ENCODE assay signal across 6 cellular contexts in the genomic region with DNA sequence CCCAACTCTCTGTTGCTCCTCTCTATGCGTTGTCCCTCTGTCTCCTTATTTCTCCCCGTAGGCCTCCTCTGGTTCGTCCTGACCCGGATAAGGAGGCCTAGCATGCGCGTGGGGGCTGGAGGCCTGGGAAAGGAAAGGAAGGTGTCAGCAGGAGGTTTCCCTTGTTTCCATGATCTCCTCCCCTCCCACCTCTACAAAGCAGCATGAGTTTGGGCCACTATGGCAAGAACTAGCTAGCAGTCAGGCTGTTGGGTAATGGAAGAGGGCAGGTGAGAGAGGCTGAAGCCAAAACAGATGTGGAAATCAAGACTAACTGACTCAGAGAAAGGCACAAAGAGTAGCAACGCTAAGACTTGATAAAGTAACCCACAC. TPM values are rescaled to one million over a fixed set of nuclear protein-coding genes. Genes with fewer than 3 reads are reported as not detected.
DNase-seq lines count a peak whose midpoint lies in the region; ATAC-seq lines count a peak whose summit lies in the region.

No MANE protein-coding gene starts in this region.

- CTCF ChIA-PET in CD8-positive, alpha-beta memory T cell (lab: Charles Lee), result interaction anchor here (0.9 to 2.2 kb wide), 2 partner anchors 47 to 123 kb away, joined by 3 to 6 read pairs; no protein-coding TSS in a partner anchor

- intact Hi-C loops in activated T-helper 1 cell treated with anti-CD3 and anti-CD28 coated beads, Interleukin-12 subunit alpha, Interleukin-12 subunit beta, Interleukin-2, Interleukin-4 antibody, amounts not matched to agents 30 ng/mL and 10 ng/mL and 1 ng/mL, durations not matched to agents 14 hours and 24 hours and 36 hours (cut with micrococcal nuclease), result loop anchor here (2.0 kb wide), 1 partner anchor 76 kb away; the partner anchor contains the start of gene GABPB2

- no peaks in the 10 kb centered on the region for H3K36me3 ChIP-seq in CD8-positive, alpha-beta memory T cell (ENCODE audit: insufficient read depth, low read length)

- peak overlapping the region; percentile 85 to 97 (median 96) for H3K4me3 Mint-ChIP-seq in CD8-positive, alpha-beta memory T cell
- peak overlapping the region; percentile 97 for H3K4me3 Mint-ChIP-seq in activated T-helper 1 cell treated with anti-CD3 and anti-CD28 coated beads, Interleukin-12 subunit alpha, Interleukin-12 subunit beta, Interleukin-2, Interleukin-4 antibody, amounts not matched to agents 30 ng/mL and 10 ng/mL and 1 ng/mL, durations not matched to agents 14 hours and 24 hours and 36 hours
- H3K4me3 Mint-ChIP-seq in memory B cell, result peak overlapping the region; percentile 89

- H3K27me3 ChIP-seq in CD8-positive, alpha-beta memory T cell (ENCODE audit: insufficient read depth, low read length, poor library complexity, severe bottlenecking), result no peaks in the 10 kb centered on the region

- no peaks in the 10 kb centered on the region for H3K27me3 Mint-ChIP-seq in CD8-positive, alpha-beta memory T cell
- H3K27me3 Mint-ChIP-seq in activated T-helper 1 cell treated with anti-CD3 and anti-CD28 coated beads, Interleukin-12 subunit alpha, Interleukin-12 subunit beta, Interleukin-2, Interleukin-4 antibody, amounts not matched to agents 30 ng/mL and 10 ng/mL and 1 ng/mL, durations not matched to agents 14 hours and 24 hours and 36 hours (ENCODE audit: insufficient read depth), result peaks cover 20% of the 10 kb centered on the region
- peaks cover 6% of the 10 kb centered on the region for H3K27me3 Mint-ChIP-seq in memory B cell

- H3K4me1 Mint-ChIP-seq in CD8-positive, alpha-beta memory T cell, result peaks cover 10 to 24% (median 18%) of the 10 kb centered on the region in 3 donors
- H3K4me1 Mint-ChIP-seq in activated T-helper 1 cell treated with anti-CD3 and anti-CD28 coated beads, Interleukin-12 subunit alpha, Interleukin-12 subunit beta, Interleukin-2, Interleukin-4 antibody, amounts not matched to agents 30 ng/mL and 10 ng/mL and 1 ng/mL, durations not matched to agents 14 hours and 24 hours and 36 hours (ENCODE audit: low read depth), result peaks cover 22% of the 10 kb centered on the region
- H3K4me1 Mint-ChIP-seq in memory B cell, result peaks cover 18% of the 10 kb centered on the region

- peak overlapping the region in 7 of 8 donors; percentile 55 to 97 (median 89) for H3K27ac Mint-ChIP-seq in CD8-positive, alpha-beta memory T cell
- peak overlapping the region; percentile 53 for H3K27ac Mint-ChIP-seq in activated T-helper 1 cell treated with anti-CD3 and anti-CD28 coated beads, Interleukin-12 subunit alpha, Interleukin-12 subunit beta, Interleukin-2, Interleukin-4 antibody, amounts not matched to agents 30 ng/mL and 10 ng/mL and 1 ng/mL, durations not matched to agents 14 hours and 24 hours and 36 hours
- no peak overlapping the region for H3K27ac Mint-ChIP-seq in memory B cell

- H3K27ac ChIP-seq in CD8-positive, alpha-beta memory T cell (ENCODE audit: low read depth, low read length), result peak overlapping the region; percentile 24

- no peaks in the 10 kb centered on the region for H3K9me3 ChIP-seq in CD8-positive, alpha-beta memory T cell (ENCODE audit: low read length)

- no peak for DNase-seq in CD8-positive, alpha-beta memory T cell
- DNase-seq in activated T-helper 1 cell treated with anti-CD3 and anti-CD28 coated beads, Interleukin-12 subunit alpha, Interleukin-12 subunit beta, Interleukin-2, Interleukin-4 antibody, amounts not matched to agents 30 ng/mL and 10 ng/mL and 1 ng/mL, durations not matched to agents 14 hours and 24 hours and 36 hours (ENCODE audit: low spot score), result no peak
- DNase-seq in memory B cell (ENCODE audit: low spot score in 2 of 2) (no peak), NCI-H510A (lab: John Stamatoyannopoulos, UW) (no peak), NCI-H2029 (lab: John Stamatoyannopoulos, UW) (no peak)

- H3K4me3 ChIP-seq in CD8-positive, alpha-beta memory T cell (ENCODE audit: low read length), result peak overlapping the region; percentile 92

- ATAC-seq in memory B cell (ENCODE audit: low read depth) (peak; percentile 1), HG03354 (IDR thresholded peaks at IDR 0.05; ENCODE audit: poor library complexity, severe bottlenecking, unreplicated experiment) (no peak)

- peaks cover 18% of the 10 kb centered on the region for H3K4me1 ChIP-seq in CD8-positive, alpha-beta memory T cell (ENCODE audit: insufficient read depth, low read length)

- no peaks in the 10 kb centered on the region for H3K9me3 Mint-ChIP-seq in CD8-positive, alpha-beta memory T cell
- no peaks in the 10 kb centered on the region for H3K9me3 Mint-ChIP-seq in activated T-helper 1 cell treated with anti-CD3 and anti-CD28 coated beads, Interleukin-12 subunit alpha, Interleukin-12 subunit beta, Interleukin-2, Interleukin-4 antibody, amounts not matched to agents 30 ng/mL and 10 ng/mL and 1 ng/mL, durations not matched to agents 14 hours and 24 hours and 36 hours
- H3K9me3 Mint-ChIP-seq in memory B cell, result no peaks in the 10 kb centered on the region

- peaks cover 0 to 3% (median 0%) of the 10 kb centered on the region in 3 donors for H3K36me3 Mint-ChIP-seq in CD8-positive, alpha-beta memory T cell
- no peaks in the 10 kb centered on the region for H3K36me3 Mint-ChIP-seq in activated T-helper 1 cell treated with anti-CD3 and anti-CD28 coated beads, Interleukin-12 subunit alpha, Interleukin-12 subunit beta, Interleukin-2, Interleukin-4 antibody, amounts not matched to agents 30 ng/mL and 10 ng/mL and 1 ng/mL, durations not matched to agents 14 hours and 24 hours and 36 hours (ENCODE audit: low read depth)
- H3K36me3 Mint-ChIP-seq in memory B cell, result no peaks in the 10 kb centered on the region

- POLR2A ChIA-PET in CD8-positive, alpha-beta memory T cell (lab: Charles Lee), result interaction anchor here (0.7 kb wide), 1 partner anchor 10 kb away, joined by 4 read pairs; no protein-coding TSS in a partner anchor

RNA-seq across cellular contexts. Expression of gene SEMA6C, which starts 0.7 kb away (rescaled TPM):
- 1 to 10 TPM; 2.9 to 3.1 TPM for total RNA-seq in CD8-positive, alpha-beta memory T cell
- 1.5 TPM for polyA plus RNA-seq in CD8-positive, alpha-beta memory T cell
- 3.6 and 4.3 TPM in 2 replicates for total RNA-seq in activated T-helper 1 cell treated with anti-CD3 and anti-CD28 coated beads, Interleukin-12 subunit alpha, Interleukin-12 subunit beta, Interleukin-2, Interleukin-4 antibody, amounts not matched to agents 30 ng/mL and 10 ng/mL and 1 ng/mL, durations not matched to agents 14 hours and 24 hours and 36 hours

RNA-seq across cellular contexts. Expression of gene TNFAIP8L2, which starts 9.3 kb away (rescaled TPM):
- 10 to 100 TPM; 24.6 to 25.5 TPM for total RNA-seq in CD8-positive, alpha-beta memory T cell
- 22.6 TPM for polyA plus RNA-seq in CD8-positive, alpha-beta memory T cell
- 38.0 and 38.5 TPM in 2 replicates for total RNA-seq in activated T-helper 1 cell treated with anti-CD3 and anti-CD28 coated beads, Interleukin-12 subunit alpha, Interleukin-12 subunit beta, Interleukin-2, Interleukin-4 antibody, amounts not matched to agents 30 ng/mL and 10 ng/mL and 1 ng/mL, durations not matched to agents 14 hours and 24 hours and 36 hours

RNA-seq across cellular contexts. Expression of gene LYSMD1, which starts 18.6 kb away (rescaled TPM):
- total RNA-seq in CD8-positive, alpha-beta memory T cell, result 1 to 10 TPM; 4.6 to 5.5 TPM
- 0.54 TPM for polyA plus RNA-seq in CD8-positive, alpha-beta memory T cell
- total RNA-seq in activated T-helper 1 cell treated with anti-CD3 and anti-CD28 coated beads, Interleukin-12 subunit alpha, Interleukin-12 subunit beta, Interleukin-2, Interleukin-4 antibody, amounts not matched to agents 30 ng/mL and 10 ng/mL and 1 ng/mL, durations not matched to agents 14 hours and 24 hours and 36 hours, result 4.0 and 5.0 TPM in 2 replicates

RNA-seq across cellular contexts. Expression of gene SCNM1, which starts 18.8 kb away (rescaled TPM):
- total RNA-seq in CD8-positive, alpha-beta memory T cell, result 10 to 100 TPM; 86.3 to 90.9 TPM
- 58.4 TPM for polyA plus RNA-seq in CD8-positive, alpha-beta memory T cell
- total RNA-seq in activated T-helper 1 cell treated with anti-CD3 and anti-CD28 coated beads, Interleukin-12 subunit alpha, Interleukin-12 subunit beta, Interleukin-2, Interleukin-4 antibody, amounts not matched to agents 30 ng/mL and 10 ng/mL and 1 ng/mL, durations not matched to agents 14 hours and 24 hours and 36 hours, result 111 and 117 TPM in 2 replicates

RNA-seq across cellular contexts. Expression of gene TMOD4, which starts 28.7 kb away (rescaled TPM):
- total RNA-seq in CD8-positive, alpha-beta memory T cell, result 1 to 10 TPM; 2.4 to 3.7 TPM
- polyA plus RNA-seq in CD8-positive, alpha-beta memory T cell, result 1.0 TPM
- 2.6 and 2.9 TPM in 2 replicates for total RNA-seq in activated T-helper 1 cell treated with anti-CD3 and anti-CD28 coated beads, Interleukin-12 subunit alpha, Interleukin-12 subunit beta, Interleukin-2, Interleukin-4 antibody, amounts not matched to agents 30 ng/mL and 10 ng/mL and 1 ng/mL, durations not matched to agents 14 hours and 24 hours and 36 hours
